26 cellular contexts compared by ENCODE assay signal in genomic region chr20:5173763-5174162, GRCh38. TPM values are rescaled to one million over a fixed set of nuclear protein-coding genes. Genes with fewer than 3 reads are reported as not detected.
DNase-seq lines count a peak whose midpoint lies in the region; ATAC-seq, FAIRE-seq and TF ChIP-seq lines count a peak whose summit lies in the region.
"Had no signal": no experiment of that assay in that cellular context is flagged by ENCODE, and none has a peak within 500 bp of the region (broad histone marks: within the 10 kb centered on the region; RNA-seq: fewer than 3 reads in every experiment).

No MANE protein-coding gene starts in this region.

- peaks cover 30% of the 10 kb centered on the region for H3K4me1 Mint-ChIP-seq in activated naive CD8-positive, alpha-beta T cell treated with anti-CD3 and anti-CD28 coated beads, Interleukin-2, amount 10 ng/mL, durations not matched to agents 7 days and 5 days
- H3K4me1 Mint-ChIP-seq in nephron progenitor cell, result peaks cover 50% of the 10 kb centered on the region

- peaks cover 100% of the 10 kb centered on the region for H3K4me1 ChIP-seq in BLaER1
- peaks cover 9% of the 10 kb centered on the region for H3K4me1 ChIP-seq in osteoblast (ENCODE audit: insufficient read depth, low read length)
- H3K4me1 ChIP-seq: prostate gland had no signal

- POLR2A ChIA-PET in activated naive CD8-positive, alpha-beta T cell treated with anti-CD3 and anti-CD28 coated beads, Interleukin-2, amount 10 ng/mL, durations not matched to agents 7 days and 5 days (lab: Charles Lee), result no interaction called here

- H3K9ac ChIP-seq in BLaER1, result no peak overlapping the region

- H3K4me3 ChIP-seq in BLaER1 (no peak overlapping the region), osteoblast (ENCODE audit: insufficient read depth, low read length) (no peak overlapping the region)
- H3K4me3 ChIP-seq: hepatocyte, prostate gland, smooth muscle cell, suprapubic skin had no signal

- no peak overlapping the region for H2AFZ ChIP-seq in osteoblast (ENCODE audit: low read length)
- H2AFZ ChIP-seq: hepatocyte had no signal

- TF ChIP-seq CTCF in nephron progenitor cell (IDR thresholded peaks at IDR 0.05) (no peak), osteoblast (IDR thresholded peaks at IDR 0.05; ENCODE audit: extremely low read depth, low read depth, low read length) (no peak)

- peak overlapping the region; percentile 58 for H3K27ac Mint-ChIP-seq in activated naive CD8-positive, alpha-beta T cell treated with anti-CD3 and anti-CD28 coated beads, Interleukin-2, amount 10 ng/mL, durations not matched to agents 7 days and 5 days
- H3K27ac Mint-ChIP-seq in nephron progenitor cell, result peak overlapping the region; percentile 80
- H3K27ac Mint-ChIP-seq: memory B cell had no signal

- H3K27me3 ChIP-seq in BLaER1 (no peaks in the 10 kb centered on the region), osteoblast (ENCODE audit: insufficient read depth, low read length) (no peaks in the 10 kb centered on the region)
- H3K27me3 ChIP-seq: hepatocyte, suprapubic skin had no signal

- TF ChIP-seq POLR2A in GM12891 (IDR thresholded peaks at IDR 0.05; ENCODE audit: low read depth, low read length), result no peak

- peak overlapping the region; percentile 4; the same call in 1 of the 2 replicates for H3K27ac ChIP-seq in BLaER1
- H3K27ac ChIP-seq in osteoblast (ENCODE audit: low read depth, low read length), result no peak overlapping the region
- H3K27ac ChIP-seq: hepatocyte, prostate gland, suprapubic skin had no signal

- H4K20me1 ChIP-seq in BLaER1, result peaks cover 7% of the 10 kb centered on the region; the same call in 1 of the 2 replicates
- H4K20me1 ChIP-seq in osteoblast (ENCODE audit: insufficient read depth, low read length), result peaks cover 34% of the 10 kb centered on the region

- H3K9me3 Mint-ChIP-seq in activated naive CD8-positive, alpha-beta T cell treated with anti-CD3 and anti-CD28 coated beads, Interleukin-2, amount 10 ng/mL, durations not matched to agents 7 days and 5 days, result no peaks in the 10 kb centered on the region
- H3K9me3 Mint-ChIP-seq in nephron progenitor cell, result no peaks in the 10 kb centered on the region
- H3K9me3 Mint-ChIP-seq: memory B cell had no signal

- no peak for FAIRE-seq in GM12891 (lab: Jason Lieb, UNC)
- FAIRE-seq: colon, endothelial cell of umbilical vein, islet of Langerhans, RCC 7860 had no signal

- peak overlapping the region; percentile 91 for H3K4me2 ChIP-seq in BLaER1
- no peak overlapping the region for H3K4me2 ChIP-seq in osteoblast (ENCODE audit: insufficient read depth, low read length)
- H3K4me2 ChIP-seq: hepatocyte, smooth muscle cell had no signal

- H3K36me3 Mint-ChIP-seq in activated naive CD8-positive, alpha-beta T cell treated with anti-CD3 and anti-CD28 coated beads, Interleukin-2, amount 10 ng/mL, durations not matched to agents 7 days and 5 days, result peaks cover 11% of the 10 kb centered on the region
- H3K36me3 Mint-ChIP-seq in nephron progenitor cell (ENCODE audit: low read depth), result peaks cover 24% of the 10 kb centered on the region

- H3K27me3 Mint-ChIP-seq in activated naive CD8-positive, alpha-beta T cell treated with anti-CD3 and anti-CD28 coated beads, Interleukin-2, amount 10 ng/mL, durations not matched to agents 7 days and 5 days, result no peaks in the 10 kb centered on the region
- H3K27me3 Mint-ChIP-seq in nephron progenitor cell (ENCODE audit: low read depth, poor library complexity), result peaks cover 3% of the 10 kb centered on the region
- H3K27me3 Mint-ChIP-seq: memory B cell had no signal

- H3K9me3 ChIP-seq in BLaER1 (no peaks in the 10 kb centered on the region), osteoblast (ENCODE audit: low read depth, low read length) (no peaks in the 10 kb centered on the region)
- H3K9me3 ChIP-seq: prostate gland, suprapubic skin had no signal

- ATAC-seq in activated naive CD8-positive, alpha-beta T cell treated with anti-CD3 and anti-CD28 coated beads, Interleukin-2, amount 10 ng/mL, durations not matched to agents 7 days and 5 days (ENCODE audit: low read depth), result no peak
- ATAC-seq in GM21717 (IDR thresholded peaks at IDR 0.05; ENCODE audit: unreplicated experiment), result no peak
- ATAC-seq: SK-N-SH treated with all-trans-retinoic acid at 6 μM for 48 hours had no signal

- no peak overlapping the region for H3K4me3 Mint-ChIP-seq in activated naive CD8-positive, alpha-beta T cell treated with anti-CD3 and anti-CD28 coated beads, Interleukin-2, amount 10 ng/mL, durations not matched to agents 7 days and 5 days
- no peak overlapping the region for H3K4me3 Mint-ChIP-seq in nephron progenitor cell
- H3K4me3 Mint-ChIP-seq: memory B cell had no signal

- DNase-seq in GM12891 (ENCODE audit: insufficient read length, low spot score) (no peak), nephron progenitor cell (no peak), RKO (ENCODE audit: low spot score) (no peak), osteoblast (ENCODE audit: insufficient read length, low spot score, missing footprints) (no peak)
- DNase-seq in activated naive CD8-positive, alpha-beta T cell treated with anti-CD3 and anti-CD28 coated beads, Interleukin-2, amount 10 ng/mL, durations not matched to agents 7 days and 5 days, result no peak
- DNase-seq: activated CD4-positive, alpha-beta T cell treated with anti-CD3 and anti-CD28 coated beads, Interleukin-2, amount 50 U/mL, for 1 hour; activated naive CD4-positive, alpha-beta T cell; activated T-cell treated with anti-CD3 and anti-CD28 coated beads for 4 hours; DMS79 treated with DMSO at 0.1 percent for 48 hours; NCI-H2081; NCI-H446 treated with DMSO at 0.1 percent for 48 hours; NK-92 treated with Interleukin-12 subunit alpha and Interleukin-12 subunit beta, amount 100 ng/mL, for 24 hours; stimulated activated CD4-positive, alpha-beta T cell treated with anti-CD3 and anti-CD28 coated beads, Interleukin-4, amount 100 ng/mL, for 24 hours; T1000 had no signal

- peaks cover 31% of the 10 kb centered on the region for H3K79me2 ChIP-seq in osteoblast (ENCODE audit: insufficient read depth, low read length)

- H3K36me3 ChIP-seq in BLaER1 (peaks cover 46% of the 10 kb centered on the region), osteoblast (ENCODE audit: insufficient read depth, low read length) (peaks cover 12% of the 10 kb centered on the region)
- H3K36me3 ChIP-seq: prostate gland had no signal

TF ChIP-seq in GM12891, 5 proteins besides CTCF, POLR2A, EP300 and RAD21:
- TF ChIP-seq PAX5 (IDR thresholded peaks at IDR 0.05; ENCODE audit: insufficient read depth, low read length, severe bottlenecking) (no peak), POLR2AphosphoS5 (IDR thresholded peaks at IDR 0.05; ENCODE audit: low read depth, low read length) (no peak), SPI1 (IDR thresholded peaks at IDR 0.05; ENCODE audit: low read depth, low read length) (0 out of 2 replicates have a peak, but pooled peaks have one; percentile 2), POU2F2 (IDR thresholded peaks at IDR 0.05; ENCODE audit: low read depth, low read length) (no peak), TAF1 (IDR thresholded peaks at IDR 0.05; ENCODE audit: low read depth, low read length) (no peak)

RNA-seq across cellular contexts. Expression of gene CDS2, which starts 47.0 kb away (rescaled TPM):
- polyA plus RNA-seq in GM12891 (2012; ENCODE audit: low read depth, missing spikeins), result 5.9 TPM
- 10 to 100 TPM; 59.1 to 59.2 TPM for total RNA-seq in activated naive CD8-positive, alpha-beta T cell treated with anti-CD3 and anti-CD28 coated beads, Interleukin-2, amount 10 ng/mL, durations not matched to agents 7 days and 5 days
- total RNA-seq in osteoblast, result 25.3 and 26.2 TPM in 2 replicates

RNA-seq across cellular contexts. Expression of gene PCNA, which starts 54.0 kb away (rescaled TPM):
- 269 TPM for polyA plus RNA-seq in GM12891 (2012; ENCODE audit: low read depth, missing spikeins)
- 100 to 1,000 TPM; 393 to 421 TPM for total RNA-seq in activated naive CD8-positive, alpha-beta T cell treated with anti-CD3 and anti-CD28 coated beads, Interleukin-2, amount 10 ng/mL, durations not matched to agents 7 days and 5 days
- total RNA-seq in osteoblast, result 62.2 and 66.2 TPM in 2 replicates
